ENCODE assay signal across 13 cellular contexts in genomic region chr4:12319765-12320164, GRCh38.
"Had no signal": no experiment of that assay in that cellular context is flagged by ENCODE, and none has a peak within 500 bp of the region (broad histone marks: within the 10 kb centered on the region; RNA-seq: fewer than 3 reads in every experiment).

No MANE protein-coding gene starts in this region.

- H3K27ac ChIP-seq: coronary artery, lower lobe of right lung, neutrophil, parathyroid adenoma, right lobe of liver, stomach, testis, upper lobe of left lung had no signal

- H3K36me3 ChIP-seq: lower lobe of right lung, neutrophil, right lobe of liver, stomach, upper lobe of left lung had no signal

- H3K4me3 ChIP-seq: coronary artery, lower lobe of right lung, right lobe of liver, smooth muscle cell, stomach, testis, upper lobe of left lung had no signal

- H3K27me3 ChIP-seq: neutrophil, right lobe of liver, stomach, testis, upper lobe of left lung had no signal

- DNase-seq: activated CD4-positive, alpha-beta T cell treated with anti-CD3 and anti-CD28 coated beads, Interleukin-2, amount 50 U/mL, for 4 hours; effector CD4-positive, alpha-beta T cell; lower lobe of right lung; right lobe of liver; stimulated activated CD4-positive, alpha-beta T cell treated with anti-CD3 and anti-CD28 coated beads, Interleukin-4, amount 100 ng/mL, for 1 hour; stomach; testis; upper lobe of left lung had no signal

- ATAC-seq: lower lobe of right lung; natural killer cell treated with Interleukin-12 subunit alpha and Interleukin-12 subunit beta and Interleukin-15 and Interleukin-18, amount 100 ng/mL, for 72 hours; right lobe of liver had no signal
